Comparison of ENCODE assay signal across 9 cellular contexts in genomic region chr13:112722433-112723250, GRCh38. TPM values are rescaled to one million over a fixed set of nuclear protein-coding genes. Genes with fewer than 3 reads are reported as not detected.
DNase-seq lines count a peak whose midpoint lies in the region; ATAC-seq, FAIRE-seq and TF ChIP-seq lines count a peak whose summit lies in the region.
"Had no signal": no experiment of that assay in that cellular context is flagged by ENCODE, and none has a peak within 500 bp of the region (broad histone marks: within the 10 kb centered on the region; RNA-seq: fewer than 3 reads in every experiment).

No MANE protein-coding gene starts in this region.

- TF ChIP-seq RAD21 in HepG2 (CRISPR knock-in tag; IDR thresholded peaks at IDR 0.05): no peak

- TF ChIP-seq CTCF in mammary epithelial cell (conservative IDR thresholded peaks at IDR 0.05 in 1 of 2, IDR thresholded peaks at IDR 0.05 in 1 of 2; ENCODE audit: extremely low read depth in 1 of 2, insufficient read depth in 1 of 2, low read depth in 1 of 2, low read length in 2 of 2): no peak
- TF ChIP-seq CTCF in HepG2 (CRISPR knock-in tag; IDR thresholded peaks at IDR 0.05): no peak

- FAIRE-seq in HepG2 (lab: Jason Lieb, UNC): peak; percentile 85

- WGBS in HUES64: 85% methylated on average over 18 of the region's 19 CpGs
- WGBS in mammary epithelial cell (ENCODE audit: low coverage, missing lambda C conversion rate): 90% methylated on average over 15 of the region's 19 CpGs
- 6% methylated on average over 19 of the region's 19 CpGs for WGBS in HepG2 (ENCODE audit: low lambda C conversion rate)

- POLR2A ChIA-PET in HepG2 (lab: Yijun Ruan, JAX): interaction anchor here (1.0 to 2.2 kb wide), 3 partner anchors 11 to 171 kb away, joined by 4 to 14 read pairs (median 4); no protein-coding TSS in a partner anchor

- TF ChIP-seq EP300 in HepG2 (IDR thresholded peaks at IDR 0.05; ENCODE audit: low read depth in 2 of 2, low read length in 2 of 2): no peak; a peak in 1 of 4 replicates
- TF ChIP-seq EP300 in HepG2 (CRISPR knock-in tag; IDR thresholded peaks at IDR 0.05; ENCODE audit: borderline replicate concordance): no peak

- dilution Hi-C loops in mammary epithelial cell (cut with HindIII; ENCODE audit: low sequenced_read_pairs): no loop called here

- CTCF ChIA-PET in mammary epithelial cell (lab: Charles Lee; ENCODE audit: low non-redundant PET): no interaction called here
- CTCF ChIA-PET in HepG2 (lab: Yijun Ruan, JAX; ENCODE audit: low intra/inter-chr PET ratio, low total read pairs): no interaction called here

- peak overlapping the region; percentile 23; the same call in 1 of the 2 replicates for H3K27ac ChIP-seq in HUES64 (ENCODE audit: low read depth, low read length)
- H3K27ac ChIP-seq in mammary epithelial cell (ENCODE audit: insufficient read depth, low read depth, low read length): no peak overlapping the region
- peak overlapping the region; percentile 90 for H3K27ac ChIP-seq in HepG2 (ENCODE audit: extremely low read length, insufficient read depth, low read length)

- H3K9me3 ChIP-seq in HUES64 (ENCODE audit: insufficient read depth, low read depth, low read length) (no peaks in the 10 kb centered on the region), mammary epithelial cell (replicated peaks; ENCODE audit: insufficient read depth, low read length) (no peaks in the 10 kb centered on the region), HepG2 (ENCODE audit: low read length) (no peaks in the 10 kb centered on the region)

- no peak; a peak in 1 of 4 replicates for TF ChIP-seq POLR2A in HepG2 (IDR thresholded peaks at IDR 0.05; ENCODE audit: insufficient read depth in 1 of 2, low read depth in 2 of 2, low read length in 2 of 2)

- no peak overlapping the region for H3K4me2 ChIP-seq in mammary epithelial cell (ENCODE audit: insufficient read depth, low read depth, low read length)
- H3K4me2 ChIP-seq in HepG2 (ENCODE audit: low read depth, low read length): peak overlapping the region; percentile 94

- H3K4me1 ChIP-seq in HUES64 (ENCODE audit: insufficient read depth, low read length) (peaks cover 19% of the 10 kb centered on the region), mammary epithelial cell (ENCODE audit: insufficient read depth, low read length) (peaks cover 17% of the 10 kb centered on the region), HepG2 (ENCODE audit: insufficient read depth, low read length) (peaks cover 90% of the 10 kb centered on the region)

- H3K27me3 ChIP-seq in HUES64 (ENCODE audit: insufficient read depth, low read length) (no peaks in the 10 kb centered on the region), mammary epithelial cell (ENCODE audit: insufficient read depth, low read length) (no peaks in the 10 kb centered on the region), HepG2 (ENCODE audit: control insufficient read depth in 1 of 2, insufficient read depth in 2 of 2, low read length in 2 of 2) (no peaks in the 10 kb centered on the region)

- H2AFZ ChIP-seq in mammary epithelial cell (ENCODE audit: low read depth, low read length) (no peak overlapping the region), HepG2 (ENCODE audit: low read length) (no peak overlapping the region)

- ATAC-seq in HepG2 (peak; percentile 51), HG02884 (IDR thresholded peaks at IDR 0.05; ENCODE audit: unreplicated experiment) (no peak)

- H3K9ac ChIP-seq in HUES64 (ENCODE audit: low read depth, low read length): no peak overlapping the region
- H3K9ac ChIP-seq in mammary epithelial cell (ENCODE audit: insufficient read depth, low read length): no peak overlapping the region
- peak overlapping the region; percentile 70 for H3K9ac ChIP-seq in HepG2 (ENCODE audit: insufficient read depth, low read depth, low read length)

- H3K36me3 ChIP-seq in HUES64 (ENCODE audit: insufficient read depth, low read length) (no peaks in the 10 kb centered on the region), mammary epithelial cell (ENCODE audit: insufficient read depth, low read length) (no peaks in the 10 kb centered on the region), HepG2 (replicated peaks in 1 of 2; ENCODE audit: control insufficient read depth in 1 of 2, insufficient read depth in 2 of 2, low read length in 2 of 2) (peaks cover 3 to 9% of the 10 kb centered on the region in 2 experiments; a peak in 2 of 5 replicates)

- in situ Hi-C loops in ACHN (cut with HindIII; ENCODE audit: low pct_ligation_motif_present, low pct_unique_long_range_greater_than_20kb, low sequenced_read_pairs): no loop called here
- in situ Hi-C loops in mammary epithelial cell (cut with MboI; ENCODE audit: low sequenced_read_pairs in 2 of 2): no loop called here
- in situ Hi-C loops in HepG2 (cut with HindIII; ENCODE audit: extremely low pct_ligation_motif_present, low pct_unique_long_range_greater_than_20kb): no loop called here

- peak; percentile 58 for DNase-seq in ACHN
- peak; percentile 35 for DNase-seq in mammary epithelial cell
- DNase-seq in HepG2 (ENCODE audit: low spot score): peak; percentile 78
- no peak for DNase-seq in hippocampal formation (lab: John Stamatoyannopoulos, UW)
- DNase-seq in middle frontal gyrus (ENCODE audit: extremely low spot score, low spot score): no peak
- no peak for DNase-seq in stimulated activated CD4-positive, alpha-beta T cell treated with anti-CD3 and anti-CD28 coated beads, Interleukin-12 subunit alpha, Interleukin-12 subunit beta, amount 100 ng/mL, for 4 hours
- DNase-seq: activated naive CD8-positive, alpha-beta T cell treated with anti-CD3 and anti-CD28 coated beads for 36 hours had no signal

- H3K79me2 ChIP-seq in mammary epithelial cell (ENCODE audit: insufficient read depth, low read length) (peaks cover 7% of the 10 kb centered on the region), HepG2 (ENCODE audit: insufficient read depth, low read length) (peaks cover 77% of the 10 kb centered on the region)

- intact Hi-C loops in mammary epithelial cell (cut with micrococcal nuclease): no loop called here
- intact Hi-C loops in HepG2 (cut with micrococcal nuclease; ENCODE audit: unreplicated experiment): no loop called here

- H3K4me3 ChIP-seq in HUES64 (ENCODE audit: low read length) (no peak overlapping the region), mammary epithelial cell (replicated peaks in 1 of 3; ENCODE audit: insufficient read depth in 1 of 3, low read depth in 2 of 3, low read length in 3 of 3) (no peak overlapping the region), HepG2 (replicated peaks in 1 of 3; ENCODE audit: insufficient read depth in 1 of 3, low read depth in 2 of 3, low read length in 3 of 3) (peak overlapping the region; percentile 32 to 57 (median 44))

- BruUV-seq in mammary epithelial cell (replicated peaks; lab: Mats Ljungman, UMichigan): no TSS peak
- no TSS peak for BruUV-seq in HepG2 (replicated peaks; lab: Mats Ljungman, UMichigan)

- H4K20me1 ChIP-seq in mammary epithelial cell (ENCODE audit: insufficient read depth, low read length) (peaks cover 2% of the 10 kb centered on the region), HepG2 (ENCODE audit: insufficient read depth, low read length) (peaks cover 24% of the 10 kb centered on the region)

TF ChIP-seq in HepG2, 621 proteins besides CTCF, POLR2A, EP300 and RAD21 (continues in another document):
- TF ChIP-seq EED (CRISPR knock-in tag; IDR thresholded peaks at IDR 0.05) (no peak), ISL2 (CRISPR knock-in tag; IDR thresholded peaks at IDR 0.05) (0 out of 2 replicates have a peak, but pooled peaks have one; percentile 22), SOX5 (CRISPR knock-in tag; IDR thresholded peaks at IDR 0.05; ENCODE audit: borderline replicate concordance) (peak; percentile 10; the same call in 1 of the 2 replicates), TP53 (CRISPR knock-in tag; conservative IDR thresholded peaks at IDR 0.05) (no peak), KLF12 (CRISPR knock-in tag; IDR thresholded peaks at IDR 0.05; ENCODE audit: borderline replicate concordance) (no peak), FOSL2 (CRISPR knock-in tag; IDR thresholded peaks at IDR 0.05) (peak; percentile 73), ZNF740 (CRISPR knock-in tag; IDR thresholded peaks at IDR 0.05) (peak; percentile 43; the same call in 1 of the 2 replicates), ZNF614 (CRISPR knock-in tag; IDR thresholded peaks at IDR 0.05; ENCODE audit: borderline replicate concordance) (0 out of 2 replicates have a peak, but pooled peaks have one; percentile 18), ZNF282 (IDR thresholded peaks at IDR 0.05; ENCODE audit: partially characterized antibody) (no peak), ZNF136 (CRISPR knock-in tag; IDR thresholded peaks at IDR 0.05; ENCODE audit: low read depth) (no peak)

RNA-seq across cellular contexts. Expression of gene ATP11A, which starts 32.8 kb away (rescaled TPM):
- polyA plus RNA-seq in HUES64 (2013, experiment 1 of 2): 14.7 TPM
- 18.6 TPM for polyA plus RNA-seq in HUES64 (2013, experiment 2 of 2)
- total RNA-seq in mammary epithelial cell (10 to 100 TPM; 13.2 to 36.9 TPM), HepG2 (2016; rRNA removed; fragmentation: Illumina TruSeq; extraction: Trizol) (18.4 and 18.9 TPM in 2 replicates)
- polyA plus RNA-seq in mammary epithelial cell (3.5 TPM), HepG2 (2011; rRNA removed) (20.1 and 24.0 TPM in 2 replicates)
- 38.6 TPM for polyA minus RNA-seq in mammary epithelial cell
- total RNA-seq in HepG2 (2016; cell fraction: cytosol; rRNA removed; fragmentation: Illumina TruSeq; extraction: Trizol; ENCODE audit: low read depth): 5.5 and 6.6 TPM in 2 replicates
- total RNA-seq in HepG2 (2016; cell fraction: insoluble cytoplasmic fraction; rRNA removed; fragmentation: Illumina TruSeq; extraction: Trizol): 13.9 and 19.4 TPM in 2 replicates
- total RNA-seq in HepG2 (2016; cell fraction: membrane; rRNA removed; fragmentation: Illumina TruSeq; extraction: Trizol): 12.7 and 14.7 TPM in 2 replicates
- total RNA-seq in HepG2 (2016; cell fraction: nucleus; rRNA removed; fragmentation: Illumina TruSeq; extraction: Trizol): 44.6 and 51.9 TPM in 2 replicates
- 13.1 and 13.2 TPM in 2 replicates for polyA plus RNA-seq in HepG2 (2011; cell fraction: cytosol; rRNA removed)
- polyA plus RNA-seq in HepG2 (2011; cell fraction: nucleus; rRNA removed): 168 and 195 TPM in 2 replicates
- polyA plus RNA-seq in HepG2 (2012): 36.8 and 55.4 TPM in 2 replicates
- polyA plus RNA-seq in HepG2 (2016; cell fraction: cytosol; fragmentation: Illumina TruSeq; extraction: Trizol; ENCODE audit: low read depth): 1.3 and 1.5 TPM in 2 replicates
- polyA plus RNA-seq in HepG2 (2016; cell fraction: insoluble cytoplasmic fraction; fragmentation: Illumina TruSeq; extraction: Trizol; ENCODE audit: low read depth): 12.9 TPM in 2 replicates
- 3.0 and 3.7 TPM in 2 replicates for polyA plus RNA-seq in HepG2 (2016; cell fraction: membrane; fragmentation: Illumina TruSeq; extraction: Trizol; ENCODE audit: low read depth)
- polyA plus RNA-seq in HepG2 (2016; cell fraction: nucleus; fragmentation: Illumina TruSeq; extraction: Trizol; ENCODE audit: insufficient read depth, low read depth): 72.0 and 87.4 TPM in 2 replicates
- polyA minus RNA-seq in HepG2 (2011; rRNA and poly(A)+ RNA removed; ENCODE audit: low replicate concordance): 14.4 and 71.9 TPM in 2 replicates
- polyA minus RNA-seq in HepG2 (2011; cell fraction: cytosol; rRNA and poly(A)+ RNA removed): 42.1 and 46.7 TPM in 2 replicates
- 107 and 137 TPM in 2 replicates for polyA minus RNA-seq in HepG2 (2011; cell fraction: nucleus; rRNA and poly(A)+ RNA removed)

Comparison
In these comparisons a context has a peak if more than half of its experiments do, and no peak if none do; other contexts are left out.
1. DNase-seq: peak in ACHN (single experiment), mammary epithelial cell (single experiment) and HepG2 (single experiment); none in hippocampal formation (0 of 2), middle frontal gyrus (single experiment) and stimulated activated CD4-positive, alpha-beta T cell treated with anti-CD3 and anti-CD28 coated beads, Interleukin-12 subunit alpha, Interleukin-12 subunit beta, amount 100 ng/mL, for 4 hours (single experiment).
2. H3K4me3 ChIP-seq: peak in HepG2 (3 of 3); none in HUES64 (single experiment) and mammary epithelial cell (0 of 3).